9 cellular contexts compared by ENCODE assay signal in the genomic region with DNA sequence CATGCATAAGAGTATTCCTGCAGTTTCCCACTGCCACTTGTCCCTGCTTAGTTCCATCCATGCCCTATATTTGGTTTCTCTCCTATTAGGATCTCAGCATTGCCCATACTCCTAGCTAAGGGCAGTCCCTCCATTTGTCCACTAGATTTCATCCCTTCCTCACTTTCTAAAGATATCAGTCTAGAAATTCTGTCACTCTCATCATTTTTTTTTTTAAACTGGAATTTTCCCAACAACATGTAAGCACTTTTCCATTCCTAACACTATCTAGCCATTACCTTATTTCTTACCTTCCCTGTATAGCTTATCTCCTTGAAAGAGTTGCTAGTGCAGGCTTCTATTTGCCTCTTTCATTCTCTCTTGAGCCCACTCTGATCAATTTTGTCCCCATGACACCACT.
"Had no signal": no experiment of that assay in that cellular context is flagged by ENCODE, and none has a peak within 500 bp of the region (broad histone marks: within the 10 kb centered on the region; RNA-seq: fewer than 3 reads in every experiment).

No MANE protein-coding gene starts in this region.

- ATAC-seq: HCT116, K562 had no signal

- FAIRE-seq: HTR-8/SVneo, K562 had no signal

- H3K27ac ChIP-seq: GM23248 had no signal

- H3K36me3 ChIP-seq: HAP-1 had no signal

- H3K4me1 ChIP-seq: HAP-1 had no signal

- DNase-seq: GM23248, GOT3, H7, HFFc6, KG1 had no signal

- H3K9me3 ChIP-seq: HAP-1 had no signal

- H3K4me3 ChIP-seq: GM23248, HAP-1, K562 had no signal
